ENCODE assay signal across 1 cellular context in the genomic region with DNA sequence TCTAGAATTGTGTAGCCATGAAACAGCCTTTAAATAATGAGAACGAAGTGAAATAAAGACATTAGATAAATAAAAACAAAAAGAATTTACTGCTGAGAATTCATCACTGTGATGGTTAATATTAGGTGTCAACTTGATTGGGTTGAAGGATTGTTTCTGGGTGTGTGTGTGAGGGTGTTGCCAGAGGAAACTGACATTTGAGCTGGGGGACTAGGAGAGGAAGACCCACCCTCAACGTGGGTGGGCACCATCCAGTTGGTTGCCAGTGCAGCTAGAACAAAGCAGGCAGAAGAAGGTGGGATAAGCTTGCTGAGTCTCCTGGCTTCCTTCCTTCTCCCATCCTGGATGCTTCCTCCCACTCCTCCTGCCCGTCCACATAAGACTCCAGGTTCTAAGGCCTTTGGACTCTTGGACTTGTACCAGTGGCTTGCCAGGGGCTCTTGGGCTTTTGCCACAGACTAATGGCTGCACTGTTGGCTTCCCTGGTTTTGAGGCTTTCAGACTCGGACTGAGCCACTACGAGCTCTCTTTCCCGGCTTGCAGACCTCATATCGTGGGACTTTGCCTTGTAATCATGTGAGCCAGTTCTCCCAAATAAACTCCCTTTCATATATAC.
TF ChIP-seq lines count a peak whose summit lies in the region.

No MANE protein-coding gene starts in this region.

TF ChIP-seq in K562, 482 proteins besides CTCF, POLR2A, EP300 and RAD21:
- TF ChIP-seq, protein P1, sequence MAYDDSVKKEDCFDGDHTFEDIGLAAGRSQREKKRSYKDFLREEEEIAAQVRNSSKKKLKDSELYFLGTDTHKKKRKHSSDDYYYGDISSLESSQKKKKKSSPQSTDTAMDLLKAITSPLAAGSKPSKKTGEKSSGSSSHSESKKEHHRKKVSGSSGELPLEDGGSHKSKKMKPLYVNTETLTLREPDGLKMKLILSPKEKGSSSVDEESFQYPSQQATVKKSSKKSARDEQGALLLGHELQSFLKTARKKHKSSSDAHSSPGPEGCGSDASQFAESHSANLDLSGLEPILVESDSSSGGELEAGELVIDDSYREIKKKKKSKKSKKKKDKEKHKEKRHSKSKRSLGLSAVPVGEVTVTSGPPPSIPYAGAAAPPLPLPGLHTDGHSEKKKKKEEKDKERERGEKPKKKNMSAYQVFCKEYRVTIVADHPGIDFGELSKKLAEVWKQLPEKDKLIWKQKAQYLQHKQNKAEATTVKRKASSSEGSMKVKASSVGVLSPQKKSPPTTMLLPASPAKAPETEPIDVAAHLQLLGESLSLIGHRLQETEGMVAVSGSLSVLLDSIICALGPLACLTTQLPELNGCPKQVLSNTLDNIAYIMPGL (CRISPR knock-in tag; IDR thresholded peaks at IDR 0.05): peak; percentile 16; the same call in 1 of the 2 replicates
- no peak for TF ChIP-seq ZNF384 (IDR thresholded peaks at IDR 0.05; ENCODE audit: low read depth, low read length)
